13 cellular contexts compared by ENCODE assay signal in the genomic region with DNA sequence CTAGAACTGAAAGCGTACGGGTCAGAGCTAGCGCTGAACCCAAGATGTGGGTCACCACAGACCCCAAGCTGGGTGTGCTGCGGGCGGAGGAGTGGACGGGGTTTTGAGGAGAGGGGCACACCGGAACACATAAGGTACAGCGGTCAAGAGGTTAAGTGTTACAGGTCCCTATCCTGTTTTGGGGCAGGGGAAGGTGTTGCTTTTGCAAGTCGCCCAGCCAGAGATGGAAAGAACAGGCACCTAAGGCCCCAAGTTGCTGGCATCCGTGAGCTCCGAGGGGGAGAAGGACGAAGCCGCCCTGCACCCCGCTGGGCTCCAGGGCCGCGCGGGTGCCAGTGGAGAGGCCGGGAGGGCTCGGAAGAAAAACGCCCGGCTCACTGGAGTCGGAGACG. TPM values are rescaled to one million over a fixed set of nuclear protein-coding genes. Genes with fewer than 3 reads are reported as not detected.
A peak's percentile ranks its signal among the peaks of the same experiment; 100 is the strongest.
DNase-seq lines count a peak whose midpoint lies in the region; ATAC-seq, FAIRE-seq and TF ChIP-seq lines count a peak whose summit lies in the region.
"Had no signal": no experiment of that assay in that cellular context is flagged by ENCODE, and none has a peak within 500 bp of the region (broad histone marks: within the 10 kb centered on the region; RNA-seq: fewer than 3 reads in every experiment).

No MANE protein-coding gene starts in this region.

- CTCF ChIA-PET in activated CD4-positive, alpha-beta memory T cell treated with anti-CD3 and anti-CD28 coated beads, Interleukin-2, amount 10 ng/mL, durations not matched to agents 7 days and 5 days (lab: Charles Lee) = no interaction called here
- CTCF ChIA-PET in activated CD4-positive, alpha-beta memory T cell treated with anti-CD3 and anti-CD28 coated beads for 36 hours (lab: Charles Lee) = interaction anchor here (1.1 to 1.5 kb wide), 2 partner anchors 190 to 214 kb away, joined by 3 to 4 read pairs; no protein-coding TSS in a partner anchor

- no peak for ATAC-seq in left lung

- peaks cover 9% of the 10 kb centered on the region for H3K4me1 Mint-ChIP-seq in activated CD4-positive, alpha-beta memory T cell treated with anti-CD3 and anti-CD28 coated beads, Interleukin-2, amount 10 ng/mL, durations not matched to agents 7 days and 5 days
- H3K4me1 Mint-ChIP-seq in activated CD4-positive, alpha-beta memory T cell treated with anti-CD3 and anti-CD28 coated beads for 36 hours (ENCODE audit: low read depth) = peaks cover 14% of the 10 kb centered on the region

- H3K4me1 ChIP-seq in left lung (peaks cover 3 to 22% of the 10 kb centered on the region in 2 donors), subcutaneous abdominal adipose tissue (ENCODE audit: control insufficient read depth in 5 of 5, insufficient read depth in 5 of 5, low read length in 5 of 5) (peaks cover 6 to 27% (median 23%) of the 10 kb centered on the region in 5 donors), small intestine (ENCODE audit: control insufficient read depth in 2 of 2, insufficient read depth in 1 of 2, low read depth in 1 of 2, low read length in 1 of 2) (peaks cover 0 to 2% of the 10 kb centered on the region in 2 donors)

- no peaks in the 10 kb centered on the region for H3K9me3 Mint-ChIP-seq in activated CD4-positive, alpha-beta memory T cell treated with anti-CD3 and anti-CD28 coated beads, Interleukin-2, amount 10 ng/mL, durations not matched to agents 7 days and 5 days
- H3K9me3 Mint-ChIP-seq in activated CD4-positive, alpha-beta memory T cell treated with anti-CD3 and anti-CD28 coated beads for 36 hours = no peaks in the 10 kb centered on the region

- no peak for DNase-seq in activated CD4-positive, alpha-beta memory T cell treated with anti-CD3 and anti-CD28 coated beads, Interleukin-2, amount 10 ng/mL, durations not matched to agents 7 days and 5 days
- no peak for DNase-seq in activated CD4-positive, alpha-beta memory T cell treated with anti-CD3 and anti-CD28 coated beads for 36 hours
- no peak for DNase-seq in brain microvascular endothelial cell
- no peak for DNase-seq in left lung
- DNase-seq in small intestine = no peak
- no peak for DNase-seq in hypothalamus (lab: John Stamatoyannopoulos, UW)
- DNase-seq in NCI-H510A (lab: John Stamatoyannopoulos, UW) = no peak
- DNase-seq: foreskin melanocyte, KG1, NCI-H774, T-helper 9 cell had no signal

- 47 to 72% (median 49%) methylated on average over 19 to 23 of the region's 23 CpGs for WGBS in small intestine, 3 donors

- H3K9ac ChIP-seq in subcutaneous abdominal adipose tissue (ENCODE audit: low read length in 5 of 5) = peak overlapping the region in 2 of 5 donors; percentile 32 to 58

- intact Hi-C loops in activated CD4-positive, alpha-beta memory T cell treated with anti-CD3 and anti-CD28 coated beads for 36 hours (cut with micrococcal nuclease) = loop anchor here (5.0 kb wide), 2 partner anchors 190 to 565 kb away; no protein-coding TSS in a partner anchor
- intact Hi-C loops in left lung (cut with DNase I) = no loop called here

- POLR2A ChIA-PET in activated CD4-positive, alpha-beta memory T cell treated with anti-CD3 and anti-CD28 coated beads, Interleukin-2, amount 10 ng/mL, durations not matched to agents 7 days and 5 days (lab: Charles Lee) = no interaction called here
- POLR2A ChIA-PET in activated CD4-positive, alpha-beta memory T cell treated with anti-CD3 and anti-CD28 coated beads for 36 hours (lab: Charles Lee) = no interaction called here

- peak overlapping the region; percentile 23 for H3K4me3 Mint-ChIP-seq in activated CD4-positive, alpha-beta memory T cell treated with anti-CD3 and anti-CD28 coated beads, Interleukin-2, amount 10 ng/mL, durations not matched to agents 7 days and 5 days
- H3K4me3 Mint-ChIP-seq in activated CD4-positive, alpha-beta memory T cell treated with anti-CD3 and anti-CD28 coated beads for 36 hours = no peak overlapping the region

- in situ Hi-C loops in brain microvascular endothelial cell (cut with HindIII; ENCODE audit: low pct_ligation_motif_present, low sequenced_read_pairs) = no loop called here

- no peak for FAIRE-seq in small intestine (lab: Jason Lieb, UNC)

- H3K9me3 ChIP-seq in left lung = no peaks in the 10 kb centered on the region
- H3K9me3 ChIP-seq in subcutaneous abdominal adipose tissue (ENCODE audit: control insufficient read depth in 5 of 5, low read length in 5 of 5) = no peaks in the 10 kb centered on the region
- H3K9me3 ChIP-seq in small intestine (ENCODE audit: control insufficient read depth, low read depth) = no peaks in the 10 kb centered on the region
- H3K9me3 ChIP-seq: neutrophil had no signal

- H3K27ac Mint-ChIP-seq in activated CD4-positive, alpha-beta memory T cell treated with anti-CD3 and anti-CD28 coated beads, Interleukin-2, amount 10 ng/mL, durations not matched to agents 7 days and 5 days = no peak overlapping the region
- no peak overlapping the region for H3K27ac Mint-ChIP-seq in activated CD4-positive, alpha-beta memory T cell treated with anti-CD3 and anti-CD28 coated beads for 36 hours

- H3K36me3 ChIP-seq in brain microvascular endothelial cell (replicated peaks) (no peaks in the 10 kb centered on the region), left lung (no peaks in the 10 kb centered on the region), subcutaneous abdominal adipose tissue (ENCODE audit: control insufficient read depth in 5 of 5, insufficient read depth in 5 of 5, low read length in 5 of 5) (no peaks in the 10 kb centered on the region), small intestine (ENCODE audit: control insufficient read depth in 2 of 2, insufficient read depth in 2 of 2, low read length in 2 of 2) (no peaks in the 10 kb centered on the region)
- H3K36me3 ChIP-seq: neutrophil had no signal

- H3K4me3 ChIP-seq in brain microvascular endothelial cell (ENCODE audit: low read depth, low read length) (peak overlapping the region; percentile 58), left lung (peak overlapping the region; percentile 45 to 48), subcutaneous abdominal adipose tissue (ENCODE audit: low read depth in 1 of 5, low read length in 5 of 5) (peak overlapping the region in 4 of 5 donors; percentile 80 to 96 (median 82)), small intestine (ENCODE audit: low read depth in 1 of 2, low read length in 2 of 2) (peak overlapping the region in 1 of 2 donors; percentile 50)

- H3K27ac ChIP-seq in brain microvascular endothelial cell = no peak overlapping the region
- peak overlapping the region in 1 of 2 donors; percentile 80 for H3K27ac ChIP-seq in left lung
- no peak overlapping the region for H3K27ac ChIP-seq in subcutaneous abdominal adipose tissue (ENCODE audit: low read depth, low read length)
- peak overlapping the region in 1 of 2 donors; percentile 63 for H3K27ac ChIP-seq in small intestine (ENCODE audit: low read depth in 1 of 2, low read length in 1 of 2)
- H3K27ac ChIP-seq: neutrophil had no signal

- H3K36me3 Mint-ChIP-seq in activated CD4-positive, alpha-beta memory T cell treated with anti-CD3 and anti-CD28 coated beads, Interleukin-2, amount 10 ng/mL, durations not matched to agents 7 days and 5 days (ENCODE audit: low read depth) = no peaks in the 10 kb centered on the region
- H3K36me3 Mint-ChIP-seq in activated CD4-positive, alpha-beta memory T cell treated with anti-CD3 and anti-CD28 coated beads for 36 hours = no peaks in the 10 kb centered on the region

- H3K27me3 Mint-ChIP-seq in activated CD4-positive, alpha-beta memory T cell treated with anti-CD3 and anti-CD28 coated beads, Interleukin-2, amount 10 ng/mL, durations not matched to agents 7 days and 5 days = peaks cover 57% of the 10 kb centered on the region
- H3K27me3 Mint-ChIP-seq in activated CD4-positive, alpha-beta memory T cell treated with anti-CD3 and anti-CD28 coated beads for 36 hours = peaks cover 35% of the 10 kb centered on the region

- TF ChIP-seq CTCF in brain microvascular endothelial cell (IDR thresholded peaks at IDR 0.05; ENCODE audit: low read depth, low read length, missing control alignments) (no peak), left lung (IDR thresholded peaks at IDR 0.05) (no peak)

- H3K27me3 ChIP-seq in brain microvascular endothelial cell (replicated peaks) (peaks cover 15% of the 10 kb centered on the region), left lung (peaks cover 0 to 37% of the 10 kb centered on the region in 2 donors), subcutaneous abdominal adipose tissue (ENCODE audit: control insufficient read depth in 5 of 5, insufficient read depth in 4 of 5, low read length in 5 of 5) (no peaks in the 10 kb centered on the region), small intestine (ENCODE audit: control insufficient read depth in 2 of 2, insufficient read depth in 2 of 2, low read length in 2 of 2) (peaks cover 0 to 7% of the 10 kb centered on the region in 2 donors)

RNA-seq across cellular contexts. Expression of a gene that starts 0.9 kb away (rescaled TPM):
- not detected for total RNA-seq in activated CD4-positive, alpha-beta memory T cell treated with anti-CD3 and anti-CD28 coated beads, Interleukin-2, amount 10 ng/mL, durations not matched to agents 7 days and 5 days
- not detected for total RNA-seq in activated CD4-positive, alpha-beta memory T cell treated with anti-CD3 and anti-CD28 coated beads for 36 hours
- total RNA-seq in left lung = 1 to 10 TPM; 4.3 to 9.1 TPM
- 1 to 10 TPM in 1 of 3 donors, under 1 TPM in 1, not detected in 1; 0.89 to 3.8 TPM for polyA plus RNA-seq in small intestine

Comparison
In these comparisons a context has a peak if more than half of its experiments do, and no peak if none do; other contexts are left out.
1. RNA of a gene that starts 0.9 kb away (total RNA-seq): 4.3 to 9.1 TPM in left lung; not detected in activated CD4-positive, alpha-beta memory T cell treated with anti-CD3 and anti-CD28 coated beads for 36 hours and not detected in activated CD4-positive, alpha-beta memory T cell treated with anti-CD3 and anti-CD28 coated beads, Interleukin-2, amount 10 ng/mL, durations not matched to agents 7 days and 5 days; every median in the first group is over 4 times any median in the second.